8 cellular contexts compared by ENCODE assay signal in genomic region chr16:68229431-68230175, GRCh38. TPM values are rescaled to one million over a fixed set of nuclear protein-coding genes. Genes with fewer than 3 reads are reported as not detected.
DNase-seq lines count a peak whose midpoint lies in the region; ATAC-seq and TF ChIP-seq lines count a peak whose summit lies in the region.

No MANE protein-coding gene starts in this region.

- H3K9me3 ChIP-seq in neural cell (ENCODE audit: low read length), result no peaks in the 10 kb centered on the region

- no peaks in the 10 kb centered on the region for H3F3A ChIP-seq in neural cell (ENCODE audit: insufficient read depth, low read length, poor library complexity, severe bottlenecking)

- H4K20me1 ChIP-seq in neural cell (ENCODE audit: insufficient read depth), result no peaks in the 10 kb centered on the region

- peak; percentile 88 for TF ChIP-seq RAD21 in neural cell (conservative IDR thresholded peaks at IDR 0.05)

- H3K27me3 ChIP-seq in neural cell (ENCODE audit: insufficient read depth, low read depth, low read length), result peaks cover 13% of the 10 kb centered on the region

- no peak for ATAC-seq in HG02759 (IDR thresholded peaks at IDR 0.05; ENCODE audit: unreplicated experiment)
- no peak for ATAC-seq in GM18868 (IDR thresholded peaks at IDR 0.05; ENCODE audit: unreplicated experiment)

- H3K36me3 ChIP-seq in neural cell (ENCODE audit: insufficient read depth, low read length), result no peaks in the 10 kb centered on the region

- DNase-seq in AG08396 (ENCODE audit: low spot score) (peak; percentile 80), NCI-H460 (ENCODE audit: extremely low read depth, low read depth) (peak; percentile 73), fibroblast of mammary gland (ENCODE audit: low read depth) (peak; percentile 65)
- peak; percentile 66 for DNase-seq in activated CD8-positive, alpha-beta memory T cell treated with anti-CD3 and anti-CD28 coated beads, Interleukin-2, amount 50 U/mL, for 48 hours

- no peak overlapping the region for H2AFZ ChIP-seq in neural cell (ENCODE audit: low read depth, low read length)

- TF ChIP-seq EP300 in neural cell (conservative IDR thresholded peaks at IDR 0.05; ENCODE audit: poor library complexity, severe bottlenecking), result no peak

- H3K9ac ChIP-seq in neural cell (ENCODE audit: low read length), result no peak overlapping the region

- TF ChIP-seq CTCF in GM12872 (IDR thresholded peaks at IDR 0.05; ENCODE audit: insufficient read depth, low read depth, low read length), result peak; percentile 88
- peak; percentile 92 for TF ChIP-seq CTCF in fibroblast of mammary gland (conservative IDR thresholded peaks at IDR 0.05; ENCODE audit: control insufficient read depth, insufficient read depth, low read depth, low read length)
- TF ChIP-seq CTCF in neural cell (IDR thresholded peaks at IDR 0.05; ENCODE audit: poor library complexity, severe bottlenecking), result peak; percentile 88

- H3K9me2 ChIP-seq in neural cell (ENCODE audit: insufficient read depth, low read length), result no peaks in the 10 kb centered on the region

- H3K79me2 ChIP-seq in neural cell (replicated peaks; ENCODE audit: insufficient read depth, low read length), result no peaks in the 10 kb centered on the region

- no peak overlapping the region for H3K27ac ChIP-seq in neural cell (ENCODE audit: low read length)

- H3K4me3 ChIP-seq in fibroblast of mammary gland (ENCODE audit: control insufficient read depth, low read depth, low read length) (no peak overlapping the region), neural cell (ENCODE audit: low read length) (no peak overlapping the region)

- no peak overlapping the region for H3K4me2 ChIP-seq in neural cell (ENCODE audit: low read length)

TF ChIP-seq in neural cell, 6 proteins besides CTCF, POLR2A, EP300 and RAD21:
- no peak for TF ChIP-seq TAF1 (IDR thresholded peaks at IDR 0.05; ENCODE audit: low read depth)
- TF ChIP-seq EZH2 (IDR thresholded peaks at IDR 0.05; ENCODE audit: borderline replicate concordance, insufficient read depth, low read length, poor library complexity, severe bottlenecking), result no peak
- no peak for TF ChIP-seq MXI1 (conservative IDR thresholded peaks at IDR 0.05; ENCODE audit: poor library complexity, severe bottlenecking)
- TF ChIP-seq SMC3 (conservative IDR thresholded peaks at IDR 0.05; ENCODE audit: poor library complexity), result peak; percentile 77

RNA-seq across cellular contexts. Expression of gene ESRP2, which starts 6.3 kb away (rescaled TPM):
- 0.27 TPM in 1 of 2 replicates, not detected in the other for total RNA-seq in NCI-H460 (2014; rRNA removed; shearing (Covaris generic))
- 0.33 and 0.38 TPM in 2 replicates for polyA plus RNA-seq in NCI-H460 (2014; cell fraction: nucleus; rRNA removed)
- not detected in 2 replicates for polyA plus RNA-seq in neural cell
- polyA minus RNA-seq in neural cell, result not detected in 2 replicates

RNA-seq across cellular contexts. Expression of gene PLA2G15, which starts 15.6 kb away (rescaled TPM):
- total RNA-seq in NCI-H460 (2014; rRNA removed; shearing (Covaris generic)), result 7.5 and 7.6 TPM in 2 replicates
- polyA plus RNA-seq in NCI-H460 (2014; cell fraction: nucleus; rRNA removed), result 15.5 and 24.5 TPM in 2 replicates
- polyA plus RNA-seq in neural cell, result 19.6 and 28.0 TPM in 2 replicates
- polyA minus RNA-seq in neural cell, result 20.2 and 23.7 TPM in 2 replicates

RNA-seq across cellular contexts. Expression of gene SLC7A6, which starts 34.7 kb away (rescaled TPM):
- total RNA-seq in NCI-H460 (2014; rRNA removed; shearing (Covaris generic)), result 21.5 and 22.1 TPM in 2 replicates
- polyA plus RNA-seq in NCI-H460 (2014; cell fraction: nucleus; rRNA removed), result 78.6 and 104 TPM in 2 replicates
- polyA plus RNA-seq in neural cell, result 36.0 and 39.3 TPM in 2 replicates
- 24.2 and 38.5 TPM in 2 replicates for polyA minus RNA-seq in neural cell
